ENCODE assay signal across 8 cellular contexts in genomic region chr3:99817047-99817436, GRCh38. TPM values are rescaled to one million over a fixed set of nuclear protein-coding genes. Genes with fewer than 3 reads are reported as not detected.
DNase-seq lines count a peak whose midpoint lies in the region; ATAC-seq lines count a peak whose summit lies in the region.

No MANE protein-coding gene starts in this region.

- WGBS in ectodermal cell, 2 experiments, result 22 to 24% methylated on average over 15 of the region's 15 CpGs

- H3K4me1 ChIP-seq in ectodermal cell (ENCODE audit: control insufficient read depth, insufficient read depth, low read length), result peaks cover 6% of the 10 kb centered on the region
- H3K4me1 ChIP-seq in muscle layer of duodenum (ENCODE audit: control insufficient read depth in 1 of 2, insufficient read depth in 2 of 2, low read length in 2 of 2), result peaks cover 10 to 17% of the 10 kb centered on the region in 2 donors

- H3K27me3 ChIP-seq in ectodermal cell (ENCODE audit: control insufficient read depth, insufficient read depth, low read length, poor library complexity, severe bottlenecking) (no peaks in the 10 kb centered on the region), muscle layer of duodenum (ENCODE audit: low read depth, low read length) (no peaks in the 10 kb centered on the region)

- peak overlapping the region; percentile 80 for H3K4me3 ChIP-seq in ectodermal cell (ENCODE audit: insufficient read depth, low read depth, low read length)
- peak overlapping the region; percentile 82 to 92 for H3K4me3 ChIP-seq in muscle layer of duodenum (ENCODE audit: low read depth in 1 of 2, low read length in 2 of 2)

- no peak for ATAC-seq in GM19328 (IDR thresholded peaks at IDR 0.05; ENCODE audit: unreplicated experiment)

- H3K27ac ChIP-seq in ectodermal cell (ENCODE audit: insufficient read depth, low read depth, low read length, poor library complexity, severe bottlenecking) (no peak overlapping the region), muscle layer of duodenum (ENCODE audit: low read length) (peak overlapping the region; percentile 91)

- H3K9me3 ChIP-seq in ectodermal cell (ENCODE audit: control insufficient read depth, low read length) (no peaks in the 10 kb centered on the region), muscle layer of duodenum (ENCODE audit: control insufficient read depth in 1 of 2, low read length in 2 of 2) (no peaks in the 10 kb centered on the region)

- DNase-seq in NCI-H345 (lab: John Stamatoyannopoulos, UW), result peak; percentile 10
- DNase-seq in NCI-H345 treated with DMSO at 0.1 percent for 48 hours (lab: John Stamatoyannopoulos, UW; ENCODE audit: unreplicated experiment), result no peak
- peak; percentile 37 for DNase-seq in RPMI7951 (ENCODE audit: low read depth)
- DNase-seq in Kasumi-1 (lab: John Stamatoyannopoulos, UW), result no peak
- no peak for DNase-seq in 8988T

- no peaks in the 10 kb centered on the region for H3K36me3 ChIP-seq in ectodermal cell (ENCODE audit: control insufficient read depth, insufficient read depth, low read length)
- H3K36me3 ChIP-seq in muscle layer of duodenum (ENCODE audit: control insufficient read depth in 1 of 2, insufficient read depth in 2 of 2, low read length in 2 of 2), result peaks cover 0 to 6% of the 10 kb centered on the region in 2 donors

RNA-seq across cellular contexts. Expression of gene CMSS1, which starts 0.6 kb away (rescaled TPM):
- 61.8 and 63.7 TPM in 2 replicates for total RNA-seq in RPMI7951 (2014; rRNA removed; shearing (Covaris generic))
- 56.1 TPM for polyA plus RNA-seq in ectodermal cell (2013, experiment 1 of 4)
- 54.8 TPM for polyA plus RNA-seq in ectodermal cell (2013, experiment 2 of 4)
- 48.8 TPM for polyA plus RNA-seq in ectodermal cell (2013, experiment 3 of 4)
- polyA plus RNA-seq in ectodermal cell (2013, experiment 4 of 4), result 46.7 TPM

Comparison
In these comparisons a context has a peak if more than half of its experiments do, and no peak if none do; other contexts are left out.
1. DNase-seq: peak in NCI-H345 (single experiment) and RPMI7951 (single experiment); none in NCI-H345 treated with DMSO at 0.1 percent for 48 hours (single experiment), Kasumi-1 (0 of 2) and 8988T (single experiment).